In the genomic region with DNA sequence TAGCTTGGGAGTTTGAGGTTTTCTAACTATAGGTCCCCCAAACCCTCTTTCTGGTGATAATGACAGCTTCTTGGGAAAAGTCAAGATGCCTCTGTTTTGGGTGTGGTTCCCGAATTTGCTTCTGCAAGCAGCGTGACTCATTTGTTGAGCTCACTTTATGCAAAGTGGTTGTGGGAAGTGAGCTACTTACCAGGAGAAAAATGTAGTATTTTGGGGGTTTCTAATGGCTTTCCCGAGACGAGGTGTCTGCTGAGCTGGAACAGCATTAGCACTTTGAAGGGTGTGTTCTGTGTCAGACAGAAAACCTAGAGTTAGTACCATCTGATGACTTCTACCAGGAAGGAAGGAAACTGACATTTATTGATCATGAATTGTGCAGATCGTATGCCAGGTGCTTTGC, we compare ENCODE assay signal across 8 cellular contexts.
DNase-seq lines count a peak whose midpoint lies in the region; ATAC-seq, FAIRE-seq and TF ChIP-seq lines count a peak whose summit lies in the region.

No MANE protein-coding gene starts in this region.

- WGBS in mesendoderm (ENCODE audit: extremely low coverage, insufficient coverage, low lambda C conversion rate) = no CpG with 5 or more reads among the region's 5 CpGs
- under 1% methylated on average over 5 of the region's 5 CpGs for WGBS in HepG2 (ENCODE audit: low lambda C conversion rate)

- H3K9me3 ChIP-seq in HepG2 (ENCODE audit: low read length) = no peaks in the 10 kb centered on the region

- ATAC-seq in GM19035 (IDR thresholded peaks at IDR 0.05; ENCODE audit: unreplicated experiment) (peak; percentile 78), HG03342 (IDR thresholded peaks at IDR 0.05; ENCODE audit: unreplicated experiment) (peak; percentile 75), HepG2 (no peak), HG03521 (IDR thresholded peaks at IDR 0.05; ENCODE audit: unreplicated experiment) (no peak)

- H4K5ac ChIP-seq in mesendoderm (ENCODE audit: low read length) = no peak overlapping the region

- intact Hi-C loops in HepG2 (cut with micrococcal nuclease; ENCODE audit: unreplicated experiment) = no loop called here

- H3K36me3 ChIP-seq in mesendoderm (ENCODE audit: control insufficient read depth, insufficient read depth, low read length) (no peaks in the 10 kb centered on the region), HepG2 (replicated peaks in 1 of 2; ENCODE audit: control insufficient read depth in 1 of 2, insufficient read depth in 2 of 2, low read length in 2 of 2) (no peaks in the 10 kb centered on the region)

- CTCF ChIA-PET in HepG2 (lab: Yijun Ruan, JAX; ENCODE audit: low intra/inter-chr PET ratio, low total read pairs) = no interaction called here

- H3K79me1 ChIP-seq in mesendoderm (ENCODE audit: low read length) = no peaks in the 10 kb centered on the region

- TF ChIP-seq RAD21 in HepG2 (CRISPR knock-in tag; IDR thresholded peaks at IDR 0.05) = no peak

- H2BK15ac ChIP-seq in mesendoderm (replicated peaks; ENCODE audit: low read depth) = no peak overlapping the region

- H3K56ac ChIP-seq in mesendoderm (ENCODE audit: low read length) = no peak overlapping the region

- H3K9ac ChIP-seq in mesendoderm (ENCODE audit: low read length) (no peak overlapping the region), HepG2 (ENCODE audit: insufficient read depth, low read depth, low read length) (no peak overlapping the region)

- no peak overlapping the region for H3K4me2 ChIP-seq in mesendoderm (ENCODE audit: low read length)
- H3K4me2 ChIP-seq in HepG2 (ENCODE audit: low read depth, low read length) = no peak overlapping the region

- in situ Hi-C loops in HepG2 (cut with HindIII; ENCODE audit: extremely low pct_ligation_motif_present, low pct_unique_long_range_greater_than_20kb) = no loop called here

- no peak overlapping the region for H2BK5ac ChIP-seq in mesendoderm (ENCODE audit: low read length)

- no peak overlapping the region for H3K27ac ChIP-seq in mesendoderm (ENCODE audit: low read depth, low read length)
- no peak overlapping the region for H3K27ac ChIP-seq in HepG2 (ENCODE audit: extremely low read length, insufficient read depth, low read length)

- no peak overlapping the region for H3K18ac ChIP-seq in mesendoderm (ENCODE audit: low read length)

- no peak for FAIRE-seq in HepG2 (lab: Jason Lieb, UNC)

- TF ChIP-seq CTCF in AG10803 (conservative IDR thresholded peaks at IDR 0.05; ENCODE audit: low read length) (no peak), HepG2 (CRISPR knock-in tag; IDR thresholded peaks at IDR 0.05) (no peak)

- peak; percentile 77 for DNase-seq in AG10803 (ENCODE audit: low read depth)
- DNase-seq in activated CD4-positive, alpha-beta T cell treated with anti-CD3 and anti-CD28 coated beads for 4 hours = peak; percentile 40 to 58
- DNase-seq in mesendoderm = peak; percentile 66
- no peak for DNase-seq in HepG2 (ENCODE audit: low spot score)
- no peak for DNase-seq in medulla oblongata (ENCODE audit: extremely low spot score)

- TF ChIP-seq POLR2A in HepG2 (IDR thresholded peaks at IDR 0.05; ENCODE audit: insufficient read depth in 1 of 2, low read depth in 2 of 2, low read length in 2 of 2) = no peak

- H3K27me3 ChIP-seq in mesendoderm (ENCODE audit: insufficient read depth, low read length, poor library complexity) (no peaks in the 10 kb centered on the region), HepG2 (ENCODE audit: control insufficient read depth in 1 of 2, insufficient read depth in 2 of 2, low read length in 2 of 2) (no peaks in the 10 kb centered on the region; a peak in 2 of 5 replicates)

- no peak overlapping the region for H3K23ac ChIP-seq in mesendoderm (ENCODE audit: low read length)

- no peak overlapping the region for H2AK5ac ChIP-seq in mesendoderm (ENCODE audit: low read length)

- H3K79me2 ChIP-seq in mesendoderm (ENCODE audit: control insufficient read depth, insufficient read depth, low read length) = no peaks in the 10 kb centered on the region
- H3K79me2 ChIP-seq in HepG2 (ENCODE audit: insufficient read depth, low read length) = no peaks in the 10 kb centered on the region

- H3K4me3 ChIP-seq in AG10803 (ENCODE audit: low read length) = no peak overlapping the region
- no peak overlapping the region for H3K4me3 ChIP-seq in mesendoderm (ENCODE audit: low read length)
- no peak overlapping the region for H3K4me3 ChIP-seq in HepG2 (replicated peaks in 1 of 3; ENCODE audit: insufficient read depth in 1 of 3, low read depth in 2 of 3, low read length in 3 of 3)

- TF ChIP-seq EP300 in HepG2 (IDR thresholded peaks at IDR 0.05; ENCODE audit: low read depth in 2 of 2, low read length in 2 of 2) (no peak), HepG2 (CRISPR knock-in tag; IDR thresholded peaks at IDR 0.05; ENCODE audit: borderline replicate concordance) (no peak)

- no peaks in the 10 kb centered on the region for H4K20me1 ChIP-seq in HepG2 (ENCODE audit: insufficient read depth, low read length)

- H2BK120ac ChIP-seq in mesendoderm (ENCODE audit: low read depth, low read length) = no peak overlapping the region

- POLR2A ChIA-PET in HepG2 (lab: Yijun Ruan, JAX) = no interaction called here

- no peak overlapping the region for H2AFZ ChIP-seq in HepG2 (ENCODE audit: low read length)

- no peak overlapping the region for H3K4ac ChIP-seq in mesendoderm (ENCODE audit: low read depth, low read length)

- H3K4me1 ChIP-seq in mesendoderm (ENCODE audit: control insufficient read depth, low read depth, low read length) (peaks cover 3% of the 10 kb centered on the region), HepG2 (ENCODE audit: insufficient read depth, low read length) (no peaks in the 10 kb centered on the region)

- BruUV-seq in HepG2 (replicated peaks; lab: Mats Ljungman, UMichigan) = no TSS peak

- no peak overlapping the region for H4K8ac ChIP-seq in mesendoderm (ENCODE audit: low read depth, low read length)

TF ChIP-seq in HepG2, 621 proteins besides CTCF, POLR2A, EP300 and RAD21:
- no peak for TF ChIP-seq NBN (conservative IDR thresholded peaks at IDR 0.05)
- TF ChIP-seq, protein P1, sequence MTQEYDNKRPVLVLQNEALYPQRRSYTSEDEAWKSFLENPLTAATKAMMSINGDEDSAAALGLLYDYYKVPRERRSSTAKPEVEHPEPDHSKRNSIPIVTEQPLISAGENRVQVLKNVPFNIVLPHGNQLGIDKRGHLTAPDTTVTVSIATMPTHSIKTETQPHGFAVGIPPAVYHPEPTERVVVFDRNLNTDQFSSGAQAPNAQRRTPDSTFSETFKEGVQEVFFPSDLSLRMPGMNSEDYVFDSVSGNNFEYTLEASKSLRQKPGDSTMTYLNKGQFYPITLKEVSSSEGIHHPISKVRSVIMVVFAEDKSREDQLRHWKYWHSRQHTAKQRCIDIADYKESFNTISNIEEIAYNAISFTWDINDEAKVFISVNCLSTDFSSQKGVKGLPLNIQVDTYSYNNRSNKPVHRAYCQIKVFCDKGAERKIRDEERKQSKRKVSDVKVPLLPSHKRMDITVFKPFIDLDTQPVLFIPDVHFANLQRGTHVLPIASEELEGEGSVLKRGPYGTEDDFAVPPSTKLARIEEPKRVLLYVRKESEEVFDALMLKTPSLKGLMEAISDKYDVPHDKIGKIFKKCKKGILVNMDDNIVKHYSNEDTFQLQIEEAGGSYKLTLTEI (CRISPR knock-in tag; conservative IDR thresholded peaks at IDR 0.05) = no peak
- TF ChIP-seq, protein P2, sequence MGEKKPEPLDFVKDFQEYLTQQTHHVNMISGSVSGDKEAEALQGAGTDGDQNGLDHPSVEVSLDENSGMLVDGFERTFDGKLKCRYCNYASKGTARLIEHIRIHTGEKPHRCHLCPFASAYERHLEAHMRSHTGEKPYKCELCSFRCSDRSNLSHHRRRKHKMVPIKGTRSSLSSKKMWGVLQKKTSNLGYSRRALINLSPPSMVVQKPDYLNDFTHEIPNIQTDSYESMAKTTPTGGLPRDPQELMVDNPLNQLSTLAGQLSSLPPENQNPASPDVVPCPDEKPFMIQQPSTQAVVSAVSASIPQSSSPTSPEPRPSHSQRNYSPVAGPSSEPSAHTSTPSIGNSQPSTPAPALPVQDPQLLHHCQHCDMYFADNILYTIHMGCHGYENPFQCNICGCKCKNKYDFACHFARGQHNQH (CRISPR knock-in tag; IDR thresholded peaks at IDR 0.05) = no peak
- TF ChIP-seq, protein P3, sequence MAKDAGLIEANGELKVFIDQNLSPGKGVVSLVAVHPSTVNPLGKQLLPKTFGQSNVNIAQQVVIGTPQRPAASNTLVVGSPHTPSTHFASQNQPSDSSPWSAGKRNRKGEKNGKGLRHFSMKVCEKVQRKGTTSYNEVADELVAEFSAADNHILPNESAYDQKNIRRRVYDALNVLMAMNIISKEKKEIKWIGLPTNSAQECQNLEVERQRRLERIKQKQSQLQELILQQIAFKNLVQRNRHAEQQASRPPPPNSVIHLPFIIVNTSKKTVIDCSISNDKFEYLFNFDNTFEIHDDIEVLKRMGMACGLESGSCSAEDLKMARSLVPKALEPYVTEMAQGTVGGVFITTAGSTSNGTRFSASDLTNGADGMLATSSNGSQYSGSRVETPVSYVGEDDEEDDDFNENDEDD (CRISPR knock-in tag; IDR thresholded peaks at IDR 0.05; ENCODE audit: borderline replicate concordance) = no peak
- no peak for TF ChIP-seq BRCA1 (CRISPR knock-in tag; IDR thresholded peaks at IDR 0.05)
- TF ChIP-seq HIVEP1 (CRISPR knock-in tag; IDR thresholded peaks at IDR 0.05) = no peak
- no peak for TF ChIP-seq ZNF644 (CRISPR knock-in tag; IDR thresholded peaks at IDR 0.05; ENCODE audit: low read depth)
- TF ChIP-seq, protein P4, sequence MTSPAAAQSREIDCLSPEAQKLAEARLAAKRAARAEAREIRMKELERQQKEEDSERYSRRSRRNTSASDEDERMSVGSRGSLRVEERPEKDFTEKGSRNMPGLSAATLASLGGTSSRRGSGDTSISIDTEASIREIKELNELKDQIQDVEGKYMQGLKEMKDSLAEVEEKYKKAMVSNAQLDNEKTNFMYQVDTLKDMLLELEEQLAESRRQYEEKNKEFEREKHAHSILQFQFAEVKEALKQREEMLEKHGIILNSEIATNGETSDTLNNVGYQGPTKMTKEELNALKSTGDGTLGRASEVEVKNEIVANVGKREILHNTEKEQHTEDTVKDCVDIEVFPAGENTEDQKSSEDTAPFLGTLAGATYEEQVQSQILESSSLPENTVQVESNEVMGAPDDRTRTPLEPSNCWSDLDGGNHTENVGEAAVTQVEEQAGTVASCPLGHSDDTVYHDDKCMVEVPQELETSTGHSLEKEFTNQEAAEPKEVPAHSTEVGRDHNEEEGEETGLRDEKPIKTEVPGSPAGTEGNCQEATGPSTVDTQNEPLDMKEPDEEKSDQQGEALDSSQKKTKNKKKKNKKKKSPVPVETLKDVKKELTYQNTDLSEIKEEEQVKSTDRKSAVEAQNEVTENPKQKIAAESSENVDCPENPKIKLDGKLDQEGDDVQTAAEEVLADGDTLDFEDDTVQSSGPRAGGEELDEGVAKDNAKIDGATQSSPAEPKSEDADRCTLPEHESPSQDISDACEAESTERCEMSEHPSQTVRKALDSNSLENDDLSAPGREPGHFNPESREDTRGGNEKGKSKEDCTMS (CRISPR knock-in tag; conservative IDR thresholded peaks at IDR 0.05) = no peak
- TF ChIP-seq MZF1 (CRISPR knock-in tag; IDR thresholded peaks at IDR 0.05; ENCODE audit: borderline replicate concordance) = no peak

Comparison
In these comparisons a context has a peak if more than half of its experiments do, and no peak if none do; other contexts are left out.
1. DNase-seq: peak in AG10803 (single experiment), activated CD4-positive, alpha-beta T cell treated with anti-CD3 and anti-CD28 coated beads for 4 hours (2 of 2) and mesendoderm (single experiment); none in HepG2 (single experiment) and medulla oblongata (single experiment).
2. ATAC-seq: peak in GM19035 (single experiment) and HG03342 (single experiment); none in HepG2 (single experiment) and HG03521 (single experiment).